In the genomic region with DNA sequence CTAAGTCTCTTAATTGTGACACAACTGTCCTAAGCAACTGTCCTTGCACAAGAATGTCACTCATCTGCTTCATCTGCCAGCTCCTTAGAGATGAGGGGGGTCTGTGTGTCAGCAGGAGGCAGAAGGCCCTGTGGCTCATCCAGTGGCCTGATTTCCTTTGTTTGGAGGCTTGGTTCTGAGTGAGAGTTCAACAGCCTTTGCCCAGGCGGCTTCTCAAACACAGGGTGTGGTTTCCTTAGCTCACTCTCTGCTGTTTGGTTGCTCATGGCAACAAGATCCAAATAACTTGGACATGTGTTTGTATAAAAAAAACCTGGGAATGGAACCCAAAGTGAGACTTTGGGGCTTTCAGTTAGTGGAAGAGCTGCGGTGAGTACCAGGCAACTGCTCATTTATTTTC, we compare ENCODE assay signal across 11 cellular contexts. TPM values are rescaled to one million over a fixed set of nuclear protein-coding genes. Genes with fewer than 3 reads are reported as not detected.
DNase-seq lines count a peak whose midpoint lies in the region; ATAC-seq, FAIRE-seq and TF ChIP-seq lines count a peak whose summit lies in the region.
"Had no signal": no experiment of that assay in that cellular context is flagged by ENCODE, and none has a peak within 500 bp of the region (broad histone marks: within the 10 kb centered on the region; RNA-seq: fewer than 3 reads in every experiment).

No MANE protein-coding gene starts in this region.

- peak; percentile 28 for DNase-seq in activated naive CD4-positive, alpha-beta T cell treated with anti-CD3 and anti-CD28 coated beads, Interleukin-2, amount 10 ng/mL, durations not matched to agents 7 days and 5 days
- no peak for DNase-seq in activated naive CD4-positive, alpha-beta T cell treated with anti-CD3 and anti-CD28 coated beads, Interleukin-2, amount 50 U/mL, for 16 hours
- DNase-seq in bronchial epithelial cell (ENCODE audit: low read depth) (peak; percentile 45), left lung (peak in 1 of 2 donors; percentile 52), upper lobe of right lung (no peak), NCI-H1930 (lab: John Stamatoyannopoulos, UW) (no peak)
- DNase-seq: activated B cell treated with CpG ODN at 0.5 μM for 24 hours; NCI-H1105; stimulated activated CD4-positive, alpha-beta T cell treated with anti-CD3 and anti-CD28 coated beads, Interleukin-4, amount 100 ng/mL, for 4 hours had no signal

- H3K4me1 ChIP-seq in left lung (peaks cover 7 to 10% of the 10 kb centered on the region in 2 donors), upper lobe of right lung (peaks cover 27% of the 10 kb centered on the region)

- peak overlapping the region; percentile 62 for H3K27ac Mint-ChIP-seq in activated naive CD4-positive, alpha-beta T cell treated with anti-CD3 and anti-CD28 coated beads, Interleukin-2, amount 10 ng/mL, durations not matched to agents 7 days and 5 days
- H3K27ac Mint-ChIP-seq: activated B cell treated with CpG ODN at 0.5 μM for 24 hours had no signal

- H3K9me3 ChIP-seq in left lung (no peaks in the 10 kb centered on the region), upper lobe of right lung (no peaks in the 10 kb centered on the region)

- FAIRE-seq in bronchial epithelial cell (lab: Jason Lieb, UNC) = no peak

- H3K27me3 Mint-ChIP-seq in activated naive CD4-positive, alpha-beta T cell treated with anti-CD3 and anti-CD28 coated beads, Interleukin-2, amount 10 ng/mL, durations not matched to agents 7 days and 5 days = no peaks in the 10 kb centered on the region
- H3K27me3 Mint-ChIP-seq: activated B cell treated with CpG ODN at 0.5 μM for 24 hours had no signal

- intact Hi-C loops in left lung (cut with DNase I) (no loop called here), upper lobe of right lung (cut with DNase I) (no loop called here)

- H3K9me3 Mint-ChIP-seq in activated naive CD4-positive, alpha-beta T cell treated with anti-CD3 and anti-CD28 coated beads, Interleukin-2, amount 10 ng/mL, durations not matched to agents 7 days and 5 days = no peaks in the 10 kb centered on the region
- H3K9me3 Mint-ChIP-seq: activated B cell treated with CpG ODN at 0.5 μM for 24 hours had no signal

- no peaks in the 10 kb centered on the region for H3K27me3 ChIP-seq in bronchial epithelial cell (ENCODE audit: control insufficient read depth, insufficient read depth, low read length)
- no peaks in the 10 kb centered on the region for H3K27me3 ChIP-seq in left lung
- no peaks in the 10 kb centered on the region for H3K27me3 ChIP-seq in upper lobe of right lung

- peaks cover 38% of the 10 kb centered on the region for H3K4me1 Mint-ChIP-seq in activated naive CD4-positive, alpha-beta T cell treated with anti-CD3 and anti-CD28 coated beads, Interleukin-2, amount 10 ng/mL, durations not matched to agents 7 days and 5 days

- peak; percentile 71 for ATAC-seq in left lung
- peak; percentile 88 for ATAC-seq in upper lobe of right lung
- ATAC-seq in GM21717 (IDR thresholded peaks at IDR 0.05; ENCODE audit: unreplicated experiment) = no peak
- ATAC-seq in GM19455 (IDR thresholded peaks at IDR 0.05; ENCODE audit: unreplicated experiment) = no peak

- TF ChIP-seq CTCF in bronchial epithelial cell (IDR thresholded peaks at IDR 0.05; ENCODE audit: insufficient read depth, low read length, severe bottlenecking) (no peak), left lung (IDR thresholded peaks at IDR 0.05) (no peak), upper lobe of right lung (IDR thresholded peaks at IDR 0.05) (no peak)

- CTCF ChIA-PET in activated naive CD4-positive, alpha-beta T cell treated with anti-CD3 and anti-CD28 coated beads, Interleukin-2, amount 10 ng/mL, durations not matched to agents 7 days and 5 days (lab: Charles Lee) = interaction anchor here (1.6 kb wide), 1 partner anchor 63 kb away, joined by 4 read pairs; no protein-coding TSS in a partner anchor

- H3K27ac ChIP-seq in left lung = peak overlapping the region; percentile 39 to 70
- peak overlapping the region; percentile 73 for H3K27ac ChIP-seq in upper lobe of right lung

- no peak overlapping the region for H3K4me3 ChIP-seq in bronchial epithelial cell (ENCODE audit: low read depth, low read length)
- H3K4me3 ChIP-seq in left lung = no peak overlapping the region
- no peak overlapping the region for H3K4me3 ChIP-seq in upper lobe of right lung

- H3K36me3 ChIP-seq in bronchial epithelial cell (ENCODE audit: control insufficient read depth, insufficient read depth, low read length) (no peaks in the 10 kb centered on the region), left lung (no peaks in the 10 kb centered on the region), upper lobe of right lung (peaks cover 4% of the 10 kb centered on the region)

- H3K4me3 Mint-ChIP-seq in activated naive CD4-positive, alpha-beta T cell treated with anti-CD3 and anti-CD28 coated beads, Interleukin-2, amount 10 ng/mL, durations not matched to agents 7 days and 5 days = no peak overlapping the region
- H3K4me3 Mint-ChIP-seq: activated B cell treated with CpG ODN at 0.5 μM for 24 hours had no signal

- no peaks in the 10 kb centered on the region for H3K36me3 Mint-ChIP-seq in activated naive CD4-positive, alpha-beta T cell treated with anti-CD3 and anti-CD28 coated beads, Interleukin-2, amount 10 ng/mL, durations not matched to agents 7 days and 5 days

RNA-seq across cellular contexts. Expression of gene MAP7D3, which starts 46.6 kb away (rescaled TPM):
- 3.2 and 5.1 TPM in 2 replicates for total RNA-seq in bronchial epithelial cell
- 1 to 10 TPM; 7.6 to 9.0 TPM for total RNA-seq in left lung
- total RNA-seq in upper lobe of right lung = 7.9 TPM

RNA-seq across cellular contexts. Expression of gene FHL1, which starts 57.2 kb away (rescaled TPM):
- 39.3 and 45.5 TPM in 2 replicates for total RNA-seq in bronchial epithelial cell
- 100 to 1,000 TPM; 118 to 150 TPM for total RNA-seq in left lung
- 328 TPM for total RNA-seq in upper lobe of right lung

Comparison
In these comparisons a context has a peak if more than half of its experiments do, and no peak if none do; other contexts are left out.
1. DNase-seq: peak in activated naive CD4-positive, alpha-beta T cell treated with anti-CD3 and anti-CD28 coated beads, Interleukin-2, amount 10 ng/mL, durations not matched to agents 7 days and 5 days (single experiment) and bronchial epithelial cell (single experiment); none in activated naive CD4-positive, alpha-beta T cell treated with anti-CD3 and anti-CD28 coated beads, Interleukin-2, amount 50 U/mL, for 16 hours (single experiment), upper lobe of right lung (single experiment) and NCI-H1930 (0 of 2).
2. ATAC-seq: peak in left lung (single experiment) and upper lobe of right lung (single experiment); none in GM21717 (single experiment) and GM19455 (single experiment).